ENCODE assay signal across 1 cellular context in genomic region chr22:42947211-42947990, GRCh38.
TF ChIP-seq lines count a peak whose summit lies in the region.

No MANE protein-coding gene starts in this region.

TF ChIP-seq in SK-N-SH, 30 proteins besides CTCF, POLR2A, EP300 and RAD21 (continued from another document):
- TF ChIP-seq PBX3 (IDR thresholded peaks at IDR 0.05) (no peak), JUND (IDR thresholded peaks at IDR 0.05) (no peak), TAF1 (IDR thresholded peaks at IDR 0.05; ENCODE audit: borderline replicate concordance, low read depth, low read length) (no peak), ELF1 (IDR thresholded peaks at IDR 0.05) (no peak), GABPA (IDR thresholded peaks at IDR 0.05; ENCODE audit: low read depth) (no peak), YY1 (IDR thresholded peaks at IDR 0.05; ENCODE audit: low read depth) (no peak)
